Comparison of ENCODE assay signal across 26 cellular contexts in the genomic region with DNA sequence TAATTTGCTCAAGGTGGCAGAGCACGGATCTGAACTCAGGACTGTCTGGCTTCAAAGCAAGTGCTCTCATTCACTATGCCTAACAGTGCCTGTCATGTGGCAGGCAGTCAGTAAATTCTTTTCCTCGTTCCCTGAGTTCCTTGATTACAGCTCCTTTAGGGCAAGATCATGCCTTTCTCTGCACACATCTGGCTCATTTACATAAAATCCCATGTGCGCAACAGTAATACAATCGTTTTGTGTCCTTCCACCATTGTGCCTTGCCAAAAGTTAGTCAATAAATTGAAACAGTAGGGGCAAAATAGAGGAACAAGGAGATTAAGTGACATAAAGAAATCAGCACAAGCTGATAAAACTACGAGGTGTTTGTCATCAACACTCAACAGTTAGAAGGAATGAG.
"Had no signal": no experiment of that assay in that cellular context is flagged by ENCODE, and none has a peak within 500 bp of the region (broad histone marks: within the 10 kb centered on the region; RNA-seq: fewer than 3 reads in every experiment).

No MANE protein-coding gene starts in this region.

- H3K27ac Mint-ChIP-seq: activated CD4-positive, alpha-beta memory T cell treated with anti-CD3 and anti-CD28 coated beads, Interleukin-2, amount 10 ng/mL, durations not matched to agents 7 days and 5 days; activated CD4-positive, alpha-beta T cell treated with anti-CD3 and anti-CD28 coated beads for 36 hours; activated CD4-positive, alpha-beta T cell treated with anti-CD3 and anti-CD28 coated beads, Interleukin-2, amount 10 ng/mL, durations not matched to agents 24 days and 14 days; activated naive CD8-positive, alpha-beta T cell; activated T-cell treated with anti-CD3 and anti-CD28 coated beads, Interleukin-2, amount 50 U/mL, for 24 hours; activated T-cell treated with anti-CD3 and anti-CD28 coated beads, Interleukin-2, amount 50 U/mL, for 72 hours; effector memory CD8-positive, alpha-beta T cell had no signal

- H3K9me3 Mint-ChIP-seq: activated CD4-positive, alpha-beta memory T cell treated with anti-CD3 and anti-CD28 coated beads, Interleukin-2, amount 10 ng/mL, durations not matched to agents 7 days and 5 days; activated CD4-positive, alpha-beta T cell treated with anti-CD3 and anti-CD28 coated beads, Interleukin-2, amount 10 ng/mL, durations not matched to agents 24 days and 14 days; activated T-cell treated with anti-CD3 and anti-CD28 coated beads, Interleukin-2, amount 50 U/mL, for 24 hours; activated T-cell treated with anti-CD3 and anti-CD28 coated beads, Interleukin-2, amount 50 U/mL, for 72 hours; effector memory CD8-positive, alpha-beta T cell had no signal

- H3K4me3 Mint-ChIP-seq: activated CD4-positive, alpha-beta memory T cell treated with anti-CD3 and anti-CD28 coated beads, Interleukin-2, amount 10 ng/mL, durations not matched to agents 7 days and 5 days; activated CD4-positive, alpha-beta T cell treated with anti-CD3 and anti-CD28 coated beads for 36 hours; activated CD4-positive, alpha-beta T cell treated with anti-CD3 and anti-CD28 coated beads, Interleukin-2, amount 10 ng/mL, durations not matched to agents 24 days and 14 days; activated naive CD8-positive, alpha-beta T cell; activated T-cell treated with anti-CD3 and anti-CD28 coated beads, Interleukin-2, amount 50 U/mL, for 24 hours; activated T-cell treated with anti-CD3 and anti-CD28 coated beads, Interleukin-2, amount 50 U/mL, for 72 hours; effector memory CD8-positive, alpha-beta T cell had no signal

- FAIRE-seq: colon had no signal

- H3K27me3 Mint-ChIP-seq: activated CD4-positive, alpha-beta memory T cell treated with anti-CD3 and anti-CD28 coated beads, Interleukin-2, amount 10 ng/mL, durations not matched to agents 7 days and 5 days; activated CD4-positive, alpha-beta T cell treated with anti-CD3 and anti-CD28 coated beads for 36 hours; activated CD4-positive, alpha-beta T cell treated with anti-CD3 and anti-CD28 coated beads, Interleukin-2, amount 10 ng/mL, durations not matched to agents 24 days and 14 days; activated naive CD8-positive, alpha-beta T cell; activated T-cell treated with anti-CD3 and anti-CD28 coated beads, Interleukin-2, amount 50 U/mL, for 24 hours; effector memory CD8-positive, alpha-beta T cell had no signal

- ATAC-seq: activated CD4-positive, alpha-beta T cell treated with anti-CD3 and anti-CD28 coated beads for 36 hours; activated T-cell treated with anti-CD3 and anti-CD28 coated beads, Interleukin-2, amount 50 U/mL, for 72 hours; body of pancreas; effector memory CD8-positive, alpha-beta T cell; gastroesophageal sphincter had no signal

- DNase-seq: activated CD4-positive, alpha-beta memory T cell treated with anti-CD3 and anti-CD28 coated beads, Interleukin-2, amount 10 ng/mL, durations not matched to agents 7 days and 5 days; activated CD4-positive, alpha-beta T cell treated with anti-CD3 and anti-CD28 coated beads for 36 hours; activated CD4-positive, alpha-beta T cell treated with anti-CD3 and anti-CD28 coated beads, Interleukin-2, amount 10 ng/mL, durations not matched to agents 24 days and 14 days; activated CD4-positive, CD25-positive, alpha-beta regulatory T cell; activated CD4-positive, CD25-positive, alpha-beta regulatory T cell treated with anti-CD3 and anti-CD28 coated beads, Interleukin-2, amount 50 U/mL, for 72 hours; activated CD8-positive, alpha-beta memory T cell treated with anti-CD3 and anti-CD28 coated beads, Interleukin-2, amount 50 U/mL, for 48 hours; activated gamma-delta T cell; activated naive CD4-positive, alpha-beta T cell treated with anti-CD3 and anti-CD28 coated beads, Interleukin-2, amount 50 U/mL, for 16 hours; activated naive CD4-positive, alpha-beta T cell treated with Interleukin-2 at 50 U/mL for 16 hours; activated T-cell treated with anti-CD3 and anti-CD28 coated beads for 4 hours; activated T-cell treated with anti-CD3 and anti-CD28 coated beads, Interleukin-2, amount 50 U/mL, for 24 hours; activated T-cell treated with anti-CD3 and anti-CD28 coated beads, Interleukin-2, amount 50 U/mL, for 72 hours; adrenal gland; aorta; body of pancreas; cortex of kidney; dermis blood vessel endothelial cell; effector CD4-positive, alpha-beta T cell; effector memory CD8-positive, alpha-beta T cell; erythroblast; esophagus squamous epithelium; foreskin melanocyte; T-helper 2 cell had no signal
